Comparison of ENCODE assay signal across 1 cellular context in genomic region chr3:49786357-49787181, GRCh38.
TF ChIP-seq lines count a peak whose summit lies in the region.

Gene IP6K1 (minus strand): TSS chr3:49786542. CDS start chr3:49748040, 38,502 bp downstream.

TF ChIP-seq in K562, 482 proteins besides CTCF, POLR2A, EP300 and RAD21 (continued from another document):
- TF ChIP-seq ZNF518B (CRISPR knock-in tag; IDR thresholded peaks at IDR 0.05) (no peak), TGIF2 (CRISPR knock-in tag; IDR thresholded peaks at IDR 0.05) (no peak), ELF4 (CRISPR knock-in tag; IDR thresholded peaks at IDR 0.05) (no peak), L3MBTL2 (IDR thresholded peaks at IDR 0.05) (peak; percentile 97), FOXO4 (CRISPR knock-in tag; IDR thresholded peaks at IDR 0.05) (no peak), PREB (CRISPR knock-in tag; IDR thresholded peaks at IDR 0.05) (no peak), GTF2E2 (tag; IDR thresholded peaks at IDR 0.05) (no peak), HBP1 (CRISPR knock-in tag; IDR thresholded peaks at IDR 0.05) (no peak), ZNF592 (IDR thresholded peaks at IDR 0.05) (peak; percentile 96), JUND (IDR thresholded peaks at IDR 0.05; ENCODE audit: borderline replicate concordance, low read depth, low read length) (no peak), JUND (tag; IDR thresholded peaks at IDR 0.05; ENCODE audit: borderline replicate concordance, low read depth, low read length) (peak; percentile 29; the same call in 1 of the 3 replicates), HIVEP1 (CRISPR knock-in tag; IDR thresholded peaks at IDR 0.05) (0 out of 2 replicates have a peak, but pooled peaks have one; percentile 58), ZC3H8 (IDR thresholded peaks at IDR 0.05) (no peak), ELK1 (CRISPR knock-in tag; IDR thresholded peaks at IDR 0.05) (no peak), ZNF512 (tag; IDR thresholded peaks at IDR 0.05) (no peak), COPS2 (conservative IDR thresholded peaks at IDR 0.05) (no peak), HDAC2 (IDR thresholded peaks at IDR 0.05) (0 out of 2 replicates have a peak, but pooled peaks have one; percentile 31)
